In the genomic region with DNA sequence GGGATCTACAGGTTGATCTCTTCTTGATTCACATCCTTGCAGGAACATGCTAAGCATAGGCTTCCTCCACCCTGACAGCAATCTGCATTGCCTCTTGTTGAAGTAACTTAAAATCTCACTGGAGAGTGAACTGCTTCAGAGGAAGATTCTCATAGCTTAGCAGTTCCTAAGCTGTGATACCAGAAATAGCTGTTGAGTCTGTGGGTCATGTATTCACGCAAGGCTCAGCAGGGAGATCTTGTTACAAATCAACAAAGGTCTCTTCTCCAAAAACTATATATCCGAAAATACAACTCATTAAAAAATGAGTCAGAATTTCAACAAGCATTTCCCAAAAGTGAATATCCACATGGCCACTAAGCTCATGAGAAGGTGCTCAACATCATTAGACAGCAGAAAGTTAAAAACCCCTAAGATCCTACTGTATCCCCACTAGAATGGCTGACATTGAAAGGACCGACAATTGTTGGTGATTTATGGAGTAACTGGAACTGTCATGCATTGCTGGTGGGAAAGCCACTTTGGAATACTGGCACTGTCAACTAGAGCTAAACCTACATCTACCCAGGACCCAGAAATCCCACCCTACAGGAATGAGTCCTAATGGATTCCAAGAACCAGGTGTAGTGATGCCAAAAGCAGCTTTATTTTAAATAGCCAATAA, we compare ENCODE assay signal across 9 cellular contexts. TPM values are rescaled to one million over a fixed set of nuclear protein-coding genes. Genes with fewer than 3 reads are reported as not detected.
"Had no signal": no experiment of that assay in that cellular context is flagged by ENCODE, and none has a peak within 500 bp of the region (broad histone marks: within the 10 kb centered on the region; RNA-seq: fewer than 3 reads in every experiment).

No MANE protein-coding gene starts in this region.

RNA-seq across cellular contexts. Expression of a gene that starts 10.8 kb away (rescaled TPM):
- total RNA-seq: epithelial cell of proximal tubule, left ventricle myocardium superior, lower lobe of right lung, mononuclear cell, prostate gland, upper lobe of right lung had no signal

RNA-seq across cellular contexts. Expression of a gene that starts 35.2 kb away (rescaled TPM):
- total RNA-seq: epithelial cell of proximal tubule, mononuclear cell, osteocyte, renal cortical epithelial cell had no signal
- polyA plus RNA-seq: naive thymus-derived CD4-positive, alpha-beta T cell had no signal
